Comparison of ENCODE assay signal across 21 cellular contexts in genomic region chr20:10917826-10918225, GRCh38.
DNase-seq lines count a peak whose midpoint lies in the region; ATAC-seq and TF ChIP-seq lines count a peak whose summit lies in the region.
"Had no signal": no experiment of that assay in that cellular context is flagged by ENCODE, and none has a peak within 500 bp of the region (broad histone marks: within the 10 kb centered on the region; RNA-seq: fewer than 3 reads in every experiment).

No MANE protein-coding gene starts in this region.

- no peak for TF ChIP-seq CTCF in neural crest cell (conservative IDR thresholded peaks at IDR 0.05)

- H3K4me3 Mint-ChIP-seq in neural crest cell: no peak overlapping the region
- H3K4me3 Mint-ChIP-seq: B cell; CD4-positive, alpha-beta T cell; CD8-positive, alpha-beta T cell had no signal

- no peak for ATAC-seq in HG02852 (IDR thresholded peaks at IDR 0.05; ENCODE audit: unreplicated experiment)
- no peak for ATAC-seq in HG03045 (IDR thresholded peaks at IDR 0.05; ENCODE audit: unreplicated experiment)
- no peak for ATAC-seq in GM21381 (IDR thresholded peaks at IDR 0.05; ENCODE audit: unreplicated experiment)
- ATAC-seq: A549; CD8-positive, alpha-beta T cell; GM12878 had no signal

- DNase-seq in COLO829 (ENCODE audit: low spot score) (peak; percentile 41), RPMI7951 (ENCODE audit: low read depth) (peak; percentile 46), foreskin melanocyte (peak; percentile 98), neural crest cell (ENCODE audit: low read depth, low spot score) (no peak)
- DNase-seq: AML-193; CD4-positive, alpha-beta T cell; CD8-positive, alpha-beta T cell; COR-L47; DMS 273 treated with DMSO at 0.1 percent for 48 hours; DMS153; DMS53; DMS79; DND-41; EL; GDM1 had no signal

- peaks cover 10% of the 10 kb centered on the region for H3K9me3 Mint-ChIP-seq in neural crest cell
- H3K9me3 Mint-ChIP-seq: CD4-positive, alpha-beta T cell had no signal

- H3K36me3 Mint-ChIP-seq in neural crest cell (ENCODE audit: low read depth): no peaks in the 10 kb centered on the region
- H3K36me3 Mint-ChIP-seq: CD8-positive, alpha-beta T cell had no signal

- peak overlapping the region; percentile 27 for H3K27ac Mint-ChIP-seq in neural crest cell (ENCODE audit: unreplicated experiment)
- H3K27ac Mint-ChIP-seq: B cell; CD4-positive, alpha-beta T cell; CD8-positive, alpha-beta T cell had no signal

- H3K4me1 Mint-ChIP-seq in neural crest cell: peaks cover 11% of the 10 kb centered on the region
- H3K4me1 Mint-ChIP-seq: B cell had no signal

- H3K27me3 Mint-ChIP-seq in neural crest cell (ENCODE audit: low read depth): no peaks in the 10 kb centered on the region
- H3K27me3 Mint-ChIP-seq: B cell; CD4-positive, alpha-beta T cell had no signal
